In the genomic region with DNA sequence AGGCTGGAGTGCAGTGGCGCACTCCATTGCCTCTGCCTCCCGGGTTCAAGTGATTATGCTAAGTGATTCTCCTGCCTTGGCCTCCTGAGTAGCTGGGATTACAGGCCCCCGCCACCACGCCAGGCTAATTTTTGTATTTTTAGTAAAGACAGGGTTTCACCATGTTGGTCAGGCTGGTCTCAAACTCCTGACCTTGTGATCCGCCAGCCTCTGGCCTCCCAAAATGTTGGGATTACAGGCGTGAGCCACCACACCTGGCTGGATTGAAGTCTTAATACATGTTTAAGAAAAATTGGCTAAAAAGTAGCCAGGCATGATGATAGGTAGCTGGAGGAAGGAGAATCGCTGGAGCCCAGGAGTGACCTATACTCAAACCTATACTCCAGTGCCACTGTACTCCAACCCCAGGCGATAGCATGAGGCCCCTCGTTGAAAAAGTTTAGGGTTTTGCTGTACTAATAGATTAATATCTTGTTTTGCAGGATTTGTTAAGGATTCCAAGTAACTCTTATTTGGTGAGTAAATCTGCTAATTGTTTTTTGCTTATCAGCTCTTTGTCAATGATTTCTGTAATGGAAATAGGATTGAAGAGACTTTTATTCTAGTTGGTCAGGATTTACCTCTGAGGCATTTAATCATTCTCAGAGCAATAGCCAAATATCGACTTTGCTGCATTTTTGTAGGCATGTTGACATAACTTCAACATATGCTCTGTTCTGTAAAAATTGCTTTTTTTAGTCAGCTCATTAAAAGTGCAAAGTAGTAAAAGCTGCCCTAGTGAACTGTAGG, we compare ENCODE assay signal across 8 cellular contexts. TPM values are rescaled to one million over a fixed set of nuclear protein-coding genes. Genes with fewer than 3 reads are reported as not detected.
DNase-seq lines count a peak whose midpoint lies in the region; ATAC-seq and TF ChIP-seq lines count a peak whose summit lies in the region.

No MANE protein-coding gene starts in this region.

- DNase-seq in left ventricle myocardium inferior, result no peak
- DNase-seq in Right ventricle myocardium superior, result no peak
- DNase-seq in activated naive CD4-positive, alpha-beta T cell treated with anti-CD3 and anti-CD28 coated beads, Interleukin-2, amount 50 U/mL, for 72 hours (ENCODE audit: low spot score in 2 of 2), result no peak
- no peak for DNase-seq in lower lobe of right lung
- DNase-seq in transverse colon, result no peak
- no peak for DNase-seq in GM19240 (ENCODE audit: insufficient read length, low spot score)
- no peak for DNase-seq in medulla oblongata (ENCODE audit: extremely low spot score)

- no peak for TF ChIP-seq EP300 in transverse colon (IDR thresholded peaks at IDR 0.05; ENCODE audit: low read depth)

- in situ Hi-C loops in transverse colon (cut with MboI; ENCODE audit: low pct_ligation_motif_present in 1 of 4, low pct_unique_long_range_greater_than_20kb in 1 of 4, low sequenced_read_pairs in 3 of 4), result loop anchor here in 3 of 4 donors (25.0 kb wide), 3 partner anchors 104 to 379 kb away; partner anchors contain the start of genes ATP5IF1 (in 1 of the 3) and DNAJC8 (in 1 of the 3)

- ATAC-seq in Right ventricle myocardium superior (ENCODE audit: poor library complexity), result no peak
- ATAC-seq in activated naive CD4-positive, alpha-beta T cell treated with anti-CD3 and anti-CD28 coated beads, Interleukin-2, amount 50 U/mL, for 72 hours, result no peak
- ATAC-seq in lower lobe of right lung, result no peak
- no peak for ATAC-seq in HG03139 (IDR thresholded peaks at IDR 0.05; ENCODE audit: unreplicated experiment)

- H3K4me3 ChIP-seq in left ventricle myocardium inferior (peak overlapping the region; percentile 86), lower lobe of right lung (peak overlapping the region; percentile 90), transverse colon (peak overlapping the region in 3 of 4 donors; percentile 56 to 78 (median 74))

- no peaks in the 10 kb centered on the region for H3K9me3 Mint-ChIP-seq in activated naive CD4-positive, alpha-beta T cell treated with anti-CD3 and anti-CD28 coated beads, Interleukin-2, amount 50 U/mL, for 72 hours

- H3K27ac Mint-ChIP-seq in activated naive CD4-positive, alpha-beta T cell treated with anti-CD3 and anti-CD28 coated beads, Interleukin-2, amount 50 U/mL, for 72 hours, result peak overlapping the region; percentile 99 to 100

- peak overlapping the region; percentile 96 for H3K27ac ChIP-seq in left ventricle myocardium inferior (replicated peaks)
- H3K27ac ChIP-seq in lower lobe of right lung, result peak overlapping the region; percentile 83
- peak overlapping the region; percentile 88 to 94 (median 90) for H3K27ac ChIP-seq in transverse colon

- WGBS in transverse colon (ENCODE audit: low coverage in 1 of 2), 2 donors, result 8 to 20% methylated on average over 1 to 10 of the region's 10 CpGs

- H3K4me1 ChIP-seq in left ventricle myocardium inferior (peaks cover 66% of the 10 kb centered on the region), lower lobe of right lung (peaks cover 65% of the 10 kb centered on the region), transverse colon (peaks cover 25 to 65% (median 42%) of the 10 kb centered on the region in 4 donors)

- intact Hi-C loops in left ventricle myocardium inferior (cut with micrococcal nuclease), result no loop called here
- intact Hi-C loops in Right ventricle myocardium superior (cut with DNase I), result no loop called here
- intact Hi-C loops in lower lobe of right lung (cut with DNase I), result no loop called here
- intact Hi-C loops in transverse colon (cut with DNase I; ENCODE audit: low total_unique reads), result no loop called here

- H3K36me3 ChIP-seq in left ventricle myocardium inferior, result peaks cover 51% of the 10 kb centered on the region
- H3K36me3 ChIP-seq in lower lobe of right lung, result peaks cover 54% of the 10 kb centered on the region
- peaks cover 0 to 39% (median 14%) of the 10 kb centered on the region in 4 donors for H3K36me3 ChIP-seq in transverse colon

- TF ChIP-seq CTCF in left ventricle myocardium inferior (IDR thresholded peaks at IDR 0.05; ENCODE audit: borderline replicate concordance) (no peak), lower lobe of right lung (IDR thresholded peaks at IDR 0.05) (no peak), transverse colon (IDR thresholded peaks at IDR 0.05) (no peak)

- peaks cover 56 to 74% of the 10 kb centered on the region in 2 donors for H3K36me3 Mint-ChIP-seq in activated naive CD4-positive, alpha-beta T cell treated with anti-CD3 and anti-CD28 coated beads, Interleukin-2, amount 50 U/mL, for 72 hours

- no peaks in the 10 kb centered on the region for H3K9me3 ChIP-seq in left ventricle myocardium inferior (replicated peaks)
- no peaks in the 10 kb centered on the region for H3K9me3 ChIP-seq in lower lobe of right lung
- H3K9me3 ChIP-seq in transverse colon, result no peaks in the 10 kb centered on the region

- TF ChIP-seq POLR2A in transverse colon (IDR thresholded peaks at IDR 0.05), result no peak

- H3K27me3 ChIP-seq in left ventricle myocardium inferior (ENCODE audit: low read depth) (no peaks in the 10 kb centered on the region), lower lobe of right lung (ENCODE audit: low read depth) (no peaks in the 10 kb centered on the region), transverse colon (no peaks in the 10 kb centered on the region)

RNA-seq across cellular contexts. Expression of gene RCC1, which starts 2.0 kb away (rescaled TPM):
- total RNA-seq in left ventricle myocardium inferior (6.3 TPM), Right ventricle myocardium superior (8.1 TPM), lower lobe of right lung (29.1 TPM), transverse colon (10 to 100 TPM; 13.0 to 87.9 (median 36.3) TPM)
- total RNA-seq in activated naive CD4-positive, alpha-beta T cell treated with anti-CD3 and anti-CD28 coated beads, Interleukin-2, amount 50 U/mL, for 72 hours, result 10 to 100 TPM; 90.1 to 98.2 TPM

RNA-seq across cellular contexts. Expression of gene TRNAU1AP, which starts 45.0 kb away (rescaled TPM):
- total RNA-seq in left ventricle myocardium inferior (13.0 TPM), Right ventricle myocardium superior (11.7 TPM), lower lobe of right lung (26.3 TPM), transverse colon (10 to 100 TPM in 2 of 4 donors, 1 to 10 TPM in 2; 4.1 to 25.4 (median 12.4) TPM)
- 10 to 100 TPM; 64.8 to 73.4 TPM for total RNA-seq in activated naive CD4-positive, alpha-beta T cell treated with anti-CD3 and anti-CD28 coated beads, Interleukin-2, amount 50 U/mL, for 72 hours
